ENCODE assay signal across 1 cellular context in genomic region chr2:187233811-187234210, GRCh38.
TF ChIP-seq lines count a peak whose summit lies in the region.

No MANE protein-coding gene starts in this region.

TF ChIP-seq in SK-N-SH, 30 proteins besides CTCF, POLR2A, EP300 and RAD21:
- TF ChIP-seq GABPA (IDR thresholded peaks at IDR 0.05; ENCODE audit: low read depth) (no peak), IRF3 (IDR thresholded peaks at IDR 0.05; ENCODE audit: low read depth, low read length) (no peak), TCF12 (IDR thresholded peaks at IDR 0.05) (no peak), RCOR1 (IDR thresholded peaks at IDR 0.05; ENCODE audit: low read length) (no peak)
